Comparison of ENCODE assay signal across 1 cellular context in genomic region chr3:153658151-153658550, GRCh38.
TF ChIP-seq lines count a peak whose summit lies in the region.

No MANE protein-coding gene starts in this region.

TF ChIP-seq in GM23338, 12 proteins besides CTCF, POLR2A, EP300 and RAD21 (continued from another document):
- TF ChIP-seq ZNF462 (CRISPR knock-in tag; IDR thresholded peaks at IDR 0.05) (no peak), NANOG (IDR thresholded peaks at IDR 0.05; ENCODE audit: borderline replicate concordance) (no peak), CREB1 (CRISPR knock-in tag; IDR thresholded peaks at IDR 0.05; ENCODE audit: low read depth) (no peak), EZH2 (IDR thresholded peaks at IDR 0.05; ENCODE audit: low read depth, unreplicated experiment) (no peak), POLR2AphosphoS5 (IDR thresholded peaks at IDR 0.05; ENCODE audit: low read depth) (no peak)
